Comparison of ENCODE assay signal across 18 cellular contexts in genomic region chr3:135973846-135974245, GRCh38. TPM values are rescaled to one million over a fixed set of nuclear protein-coding genes. Genes with fewer than 3 reads are reported as not detected.
DNase-seq lines count a peak whose midpoint lies in the region; ATAC-seq and TF ChIP-seq lines count a peak whose summit lies in the region.
"Had no signal": no experiment of that assay in that cellular context is flagged by ENCODE, and none has a peak within 500 bp of the region (broad histone marks: within the 10 kb centered on the region; RNA-seq: fewer than 3 reads in every experiment).

No MANE protein-coding gene starts in this region.

- TF ChIP-seq CTCF in IMR-90 (conservative IDR thresholded peaks at IDR 0.05; ENCODE audit: low read depth, low read length) = no peak
- no peak for TF ChIP-seq CTCF in dorsolateral prefrontal cortex (IDR thresholded peaks at IDR 0.05 in 54 of 56, conservative IDR thresholded peaks at IDR 0.05 in 2 of 56; ENCODE audit: low read depth in 1 of 56, partially characterized antibody in 56 of 56)
- no peak for TF ChIP-seq CTCF in tibial artery (IDR thresholded peaks at IDR 0.05)

- no peak overlapping the region for H2AK5ac ChIP-seq in IMR-90 (ENCODE audit: low read depth, low read length)

- H3K9me1 ChIP-seq in IMR-90 (ENCODE audit: insufficient read depth, low read length) = peaks cover 13% of the 10 kb centered on the region

- peak overlapping the region; percentile 34; the same call in 1 of the 2 replicates for H3K14ac ChIP-seq in IMR-90 (replicated peaks; ENCODE audit: low read depth, low read length)

- H3K36me3 ChIP-seq in IMR-90 (ENCODE audit: control insufficient read depth, insufficient read depth, low read length) (no peaks in the 10 kb centered on the region), mesodermal cell (ENCODE audit: control insufficient read depth, insufficient read depth, low read length) (peaks cover 6% of the 10 kb centered on the region), tibial artery (no peaks in the 10 kb centered on the region)
- H3K36me3 ChIP-seq: BLaER1 treated with 17β-estradiol and CSF1 and Interleukin-3, amounts not matched to agents 10 nM and 100 nM; HAP-1; SJSA1 had no signal

- H3K4me2 ChIP-seq in IMR-90 (ENCODE audit: low read depth, low read length) = peak overlapping the region; percentile 4; the same call in 1 of the 2 replicates
- H3K4me2 ChIP-seq: BLaER1 treated with 17β-estradiol and CSF1 and Interleukin-3, amounts not matched to agents 10 nM and 100 nM had no signal

- no peak overlapping the region for H3K56ac ChIP-seq in IMR-90 (ENCODE audit: extremely low read depth, insufficient read depth, low read length)

- peaks cover 14% of the 10 kb centered on the region for H3K27me3 Mint-ChIP-seq in activated T-cell treated with anti-CD3 and anti-CD28 coated beads, Interleukin-2, amount 50 U/mL, for 24 hours

- no peak overlapping the region for H2BK5ac ChIP-seq in IMR-90 (ENCODE audit: low read depth, low read length, poor library complexity, severe bottlenecking)

- H3K4me1 Mint-ChIP-seq in activated T-cell treated with anti-CD3 and anti-CD28 coated beads, Interleukin-2, amount 50 U/mL, for 24 hours (ENCODE audit: low read depth) = no peaks in the 10 kb centered on the region

- no peak overlapping the region for H4K91ac ChIP-seq in IMR-90 (ENCODE audit: insufficient read depth, low read depth, low read length)

- no peak overlapping the region for H3K9ac ChIP-seq in IMR-90 (ENCODE audit: low read depth, low read length)
- H3K9ac ChIP-seq: BLaER1 treated with 17β-estradiol and CSF1 and Interleukin-3, amounts not matched to agents 10 nM and 100 nM had no signal

- H3K36me3 Mint-ChIP-seq in activated T-cell treated with anti-CD3 and anti-CD28 coated beads, Interleukin-2, amount 50 U/mL, for 24 hours (ENCODE audit: low read depth) = no peaks in the 10 kb centered on the region

- peaks cover 29 to 54% of the 10 kb centered on the region in 2 experiments for H3K79me1 ChIP-seq in IMR-90 (ENCODE audit: low read depth in 1 of 2, low read length in 2 of 2)

- no peak for ATAC-seq in IMR-90 (ENCODE audit: low read depth)

- in situ Hi-C loops in IMR-90 (cut with MboI; ENCODE audit: low sequenced_read_pairs) = no loop called here

- H3K27ac ChIP-seq in IMR-90 (ENCODE audit: insufficient read depth, low read length) (no peak overlapping the region), dorsolateral prefrontal cortex (peak overlapping the region in 31 of 59 donors; percentile 8 to 97 (median 89)), mesodermal cell (ENCODE audit: low read depth, low read length, severe bottlenecking) (peak overlapping the region; percentile 17), substantia nigra (ENCODE audit: low read depth, low read length, poor library complexity, severe bottlenecking) (peak overlapping the region; percentile 7), tibial artery (no peak overlapping the region)
- H3K27ac ChIP-seq: BLaER1 treated with 17β-estradiol and CSF1 and Interleukin-3, amounts not matched to agents 10 nM and 100 nM; SJSA1 had no signal

- peak overlapping the region; percentile 57; the same call in 1 of the 2 replicates for H3K18ac ChIP-seq in IMR-90 (ENCODE audit: low read depth, low read length)

- no peaks in the 10 kb centered on the region for H3K9me3 ChIP-seq in IMR-90 (ENCODE audit: control insufficient read depth, insufficient read depth, low read length)
- H3K9me3 ChIP-seq in mesodermal cell (ENCODE audit: control insufficient read depth, low read length) = no peaks in the 10 kb centered on the region
- no peaks in the 10 kb centered on the region for H3K9me3 ChIP-seq in tibial artery
- H3K9me3 ChIP-seq: BLaER1 treated with 17β-estradiol and CSF1 and Interleukin-3, amounts not matched to agents 10 nM and 100 nM; HAP-1; SJSA1 had no signal

- H3K27me3 ChIP-seq in IMR-90 (ENCODE audit: control insufficient read depth, insufficient read depth, low read length) (no peaks in the 10 kb centered on the region), dorsolateral prefrontal cortex (no peaks in the 10 kb centered on the region), tibial artery (no peaks in the 10 kb centered on the region)
- H3K27me3 ChIP-seq: BLaER1 treated with 17β-estradiol and CSF1 and Interleukin-3, amounts not matched to agents 10 nM and 100 nM; SJSA1 had no signal

- BruUV-seq in IMR-90 (replicated peaks; lab: Mats Ljungman, UMichigan) = no TSS peak

- H3K4me1 ChIP-seq in IMR-90 (ENCODE audit: control insufficient read depth, insufficient read depth, low read length) = peaks cover 14% of the 10 kb centered on the region
- H3K4me1 ChIP-seq in mesodermal cell (ENCODE audit: control insufficient read depth, insufficient read depth, low read length, poor library complexity, severe bottlenecking) = peaks cover 28% of the 10 kb centered on the region
- peaks cover 0 to 21% (median 0%) of the 10 kb centered on the region in 4 donors for H3K4me1 ChIP-seq in tibial artery

- H3K4me3 ChIP-seq in IMR-90 (ENCODE audit: insufficient read depth, low read depth, low read length) (no peak overlapping the region), dorsolateral prefrontal cortex (no peak overlapping the region), mesodermal cell (ENCODE audit: extremely low read depth, insufficient read depth, low read length, poor library complexity, severe bottlenecking) (no peak overlapping the region), tibial artery (no peak overlapping the region)
- H3K4me3 ChIP-seq: BLaER1 treated with 17β-estradiol and CSF1 and Interleukin-3, amounts not matched to agents 10 nM and 100 nM; HAP-1; SJSA1 had no signal

- intact Hi-C loops in IMR-90 (cut with micrococcal nuclease) (no loop called here), dorsolateral prefrontal cortex (cut with DNase I) (no loop called here), tibial artery (cut with DNase I; ENCODE audit: low total_unique reads) (no loop called here)

- DNase-seq in IMR-90 = no peak
- no peak for DNase-seq in dorsolateral prefrontal cortex
- DNase-seq in substantia nigra (lab: John Stamatoyannopoulos, UW) = no peak
- no peak for DNase-seq in activated T-cell treated with anti-CD3 and anti-CD28 coated beads, Interleukin-2, amount 50 U/mL, for 24 hours
- no peak for DNase-seq in tibial artery
- no peak for DNase-seq in stimulated activated CD4-positive, alpha-beta T cell treated with anti-CD3 and anti-CD28 coated beads, Interleukin-4, amount 100 ng/mL, for 4 hours
- DNase-seq: DMS153, NCI-H1048, NCI-H146, NCI-H2081 treated with DMSO at 0.1 percent for 48 hours, NCI-H2227 treated with DMSO at 0.1 percent for 48 hours, NCI-H524 treated with DMSO at 0.1 percent for 48 hours, OCI-M1, RPMI8226 had no signal

- H4K5ac ChIP-seq in IMR-90 (ENCODE audit: low read depth, low read length) = peak overlapping the region; percentile 55

- H2BK20ac ChIP-seq in IMR-90 (ENCODE audit: low read depth, low read length) = no peak overlapping the region

- no peak overlapping the region for H2BK15ac ChIP-seq in IMR-90 (ENCODE audit: low read depth, low read length)

- TF ChIP-seq POLR2A in IMR-90 (IDR thresholded peaks at IDR 0.05; ENCODE audit: low read depth, low read length) = no peak

- H3K4ac ChIP-seq in IMR-90 (ENCODE audit: low read depth, low read length) = no peak overlapping the region

- H2AFZ ChIP-seq in IMR-90 (replicated peaks; ENCODE audit: low read length, poor library complexity) = no peak overlapping the region

- no peak for TF ChIP-seq RAD21 in IMR-90 (IDR thresholded peaks at IDR 0.05; ENCODE audit: low read length)

- 71% methylated on average over 1 of the region's 3 CpGs; no CpG with 5 or more reads in 1 of the 2 experiments for WGBS in IMR-90 (ENCODE audit: extremely low coverage in 2 of 2, insufficient read length in 1 of 2), 2 experiments
- 88 to 94% methylated on average over 3 of the region's 3 CpGs for WGBS in mesodermal cell (ENCODE audit: insufficient coverage in 2 of 2), 2 experiments

- no peaks in the 10 kb centered on the region for H3K9me3 Mint-ChIP-seq in activated T-cell treated with anti-CD3 and anti-CD28 coated beads, Interleukin-2, amount 50 U/mL, for 24 hours

- peaks cover 5% of the 10 kb centered on the region; the same call in 1 of the 2 replicates for H4K20me1 ChIP-seq in IMR-90 (ENCODE audit: insufficient read depth, low read length)
- H4K20me1 ChIP-seq: BLaER1 treated with 17β-estradiol and CSF1 and Interleukin-3, amounts not matched to agents 10 nM and 100 nM had no signal

- no peak overlapping the region for H2BK120ac ChIP-seq in IMR-90 (ENCODE audit: low read depth, low read length)

- dilution Hi-C loops in IMR-90 (cut with HindIII; ENCODE audit: low sequenced_read_pairs, unreplicated experiment) = no loop called here

- no peak overlapping the region for H3K4me3 Mint-ChIP-seq in activated T-cell treated with anti-CD3 and anti-CD28 coated beads, Interleukin-2, amount 50 U/mL, for 24 hours

- POLR2A ChIA-PET in IMR-90 (lab: Charles Lee; ENCODE audit: unreplicated experiment) = no interaction called here

- 0 out of 4 replicates have a peak overlapping the region, but pooled peaks of 1 of the 2 experiments have one; percentile 0 for H4K8ac ChIP-seq in IMR-90 (ENCODE audit: low read depth in 2 of 2, low read length in 2 of 2)

- CTCF ChIA-PET in IMR-90 (lab: Yijun Ruan, JAX) = no interaction called here

- no peak overlapping the region for H3K23ac ChIP-seq in IMR-90 (ENCODE audit: low read depth, low read length)

- no peak overlapping the region for H2AK9ac ChIP-seq in IMR-90 (replicated peaks; ENCODE audit: low read depth, low read length, poor library complexity)

- H3K27ac Mint-ChIP-seq in activated T-cell treated with anti-CD3 and anti-CD28 coated beads, Interleukin-2, amount 50 U/mL, for 24 hours = no peak overlapping the region

TF ChIP-seq in IMR-90, 13 proteins besides CTCF, POLR2A, EP300 and RAD21:
- no peak for TF ChIP-seq USF2 (IDR thresholded peaks at IDR 0.05; ENCODE audit: low read depth, low read length)
TF ChIP-seq in IMR-90: peak in this region for 0.

RNA-seq across cellular contexts. Expression of gene PPP2R3A, which starts 8.3 kb away (rescaled TPM):
- total RNA-seq in IMR-90 (2012; rRNA removed) = 37.3 and 46.7 TPM in 2 replicates
- polyA plus RNA-seq in IMR-90 (2012; rRNA removed) = 10.2 and 11.3 TPM in 2 replicates
- polyA plus RNA-seq in IMR-90 (2012; cell fraction: cytosol; rRNA removed) = 2.6 and 5.4 TPM in 2 replicates
- polyA plus RNA-seq in IMR-90 (2012; cell fraction: nucleus; rRNA removed; ENCODE audit: low replicate concordance) = 0.97 and 6.1 TPM in 2 replicates
- 10 to 100 TPM in 110 of 120 experiments, 1 to 10 TPM in 10; 7.2 to 32.1 (median 14.4) TPM for total RNA-seq in dorsolateral prefrontal cortex
- 18.4 TPM for polyA plus RNA-seq in mesodermal cell (2013, experiment 1 of 2)
- 20.1 TPM for polyA plus RNA-seq in mesodermal cell (2013, experiment 2 of 2)

Comparison
In these comparisons a context has a peak if more than half of its experiments do, and no peak if none do; other contexts are left out.
1. H3K27ac ChIP-seq: peak in dorsolateral prefrontal cortex (31 of 59), mesodermal cell (single experiment) and substantia nigra (single experiment); none in IMR-90 (single experiment) and tibial artery (0 of 2).